1 cellular context compared by ENCODE assay signal in the genomic region with DNA sequence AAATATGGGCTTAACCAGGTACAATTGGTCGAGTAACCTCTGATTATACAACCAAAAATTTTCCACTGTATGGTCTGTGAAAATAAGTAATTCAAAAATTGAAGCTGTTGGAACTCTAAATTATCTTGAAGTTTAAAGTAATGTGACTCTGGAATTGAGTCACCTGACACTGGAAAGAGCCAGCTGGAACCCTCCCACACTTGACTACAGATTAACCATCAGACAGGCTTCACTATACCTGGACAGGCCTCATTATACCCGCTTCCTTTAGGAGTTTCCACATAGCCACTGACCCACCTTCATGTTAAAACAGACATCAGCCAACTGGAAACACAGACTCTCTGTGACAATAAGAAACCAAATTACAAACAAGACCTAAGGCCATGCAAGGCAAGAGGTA.
TF ChIP-seq lines count a peak whose summit lies in the region.

No MANE protein-coding gene starts in this region.

TF ChIP-seq in H1, 55 proteins besides CTCF, POLR2A, EP300 and RAD21:
- TF ChIP-seq YY1 (IDR thresholded peaks at IDR 0.05; ENCODE audit: low read depth, low read length) (no peak), KDM1A (IDR thresholded peaks at IDR 0.05; ENCODE audit: borderline replicate concordance, low read length) (no peak), TAF7 (optimal IDR thresholded peaks at IDR 0.05; ENCODE audit: borderline replicate concordance, low read depth, low read length) (no peak), NANOG (IDR thresholded peaks at IDR 0.05; ENCODE audit: insufficient read depth, low read depth, low read length, poor library complexity, severe bottlenecking) (no peak), CBX8 (IDR thresholded peaks at IDR 0.05; ENCODE audit: borderline replicate concordance, low read depth, low read length) (no peak), TCF12 (IDR thresholded peaks at IDR 0.05; ENCODE audit: low read depth, low read length) (no peak), TEAD4 (IDR thresholded peaks at IDR 0.05; ENCODE audit: low read depth, low read length) (no peak), ZNF274 (IDR thresholded peaks at IDR 0.05; ENCODE audit: borderline replicate concordance, extremely low read depth, low read length) (no peak), EGR1 (IDR thresholded peaks at IDR 0.05; ENCODE audit: borderline replicate concordance, low read depth, low read length) (no peak), CTBP2 (IDR thresholded peaks at IDR 0.05; ENCODE audit: borderline replicate concordance, insufficient read depth, insufficient read length, low read length) (no peak), POLR2AphosphoS5 (IDR thresholded peaks at IDR 0.05; ENCODE audit: low read depth, low read length) (no peak), GTF2F1 (IDR thresholded peaks at IDR 0.05; ENCODE audit: borderline replicate concordance, low read depth, low read length) (no peak)
- TF ChIP-seq, protein P1, sequence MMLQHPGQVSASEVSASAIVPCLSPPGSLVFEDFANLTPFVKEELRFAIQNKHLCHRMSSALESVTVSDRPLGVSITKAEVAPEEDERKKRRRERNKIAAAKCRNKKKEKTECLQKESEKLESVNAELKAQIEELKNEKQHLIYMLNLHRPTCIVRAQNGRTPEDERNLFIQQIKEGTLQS (IDR thresholded peaks at IDR 0.05; ENCODE audit: insufficient read depth, low read depth, low read length) = no peak
- TF ChIP-seq, protein P2, sequence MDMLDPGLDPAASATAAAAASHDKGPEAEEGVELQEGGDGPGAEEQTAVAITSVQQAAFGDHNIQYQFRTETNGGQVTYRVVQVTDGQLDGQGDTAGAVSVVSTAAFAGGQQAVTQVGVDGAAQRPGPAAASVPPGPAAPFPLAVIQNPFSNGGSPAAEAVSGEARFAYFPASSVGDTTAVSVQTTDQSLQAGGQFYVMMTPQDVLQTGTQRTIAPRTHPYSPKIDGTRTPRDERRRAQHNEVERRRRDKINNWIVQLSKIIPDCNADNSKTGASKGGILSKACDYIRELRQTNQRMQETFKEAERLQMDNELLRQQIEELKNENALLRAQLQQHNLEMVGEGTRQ (IDR thresholded peaks at IDR 0.05; ENCODE audit: low read length) = no peak
- TF ChIP-seq, protein P3, sequence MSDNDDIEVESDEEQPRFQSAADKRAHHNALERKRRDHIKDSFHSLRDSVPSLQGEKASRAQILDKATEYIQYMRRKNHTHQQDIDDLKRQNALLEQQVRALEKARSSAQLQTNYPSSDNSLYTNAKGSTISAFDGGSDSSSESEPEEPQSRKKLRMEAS (IDR thresholded peaks at IDR 0.05) = no peak
- TF ChIP-seq, protein P4, sequence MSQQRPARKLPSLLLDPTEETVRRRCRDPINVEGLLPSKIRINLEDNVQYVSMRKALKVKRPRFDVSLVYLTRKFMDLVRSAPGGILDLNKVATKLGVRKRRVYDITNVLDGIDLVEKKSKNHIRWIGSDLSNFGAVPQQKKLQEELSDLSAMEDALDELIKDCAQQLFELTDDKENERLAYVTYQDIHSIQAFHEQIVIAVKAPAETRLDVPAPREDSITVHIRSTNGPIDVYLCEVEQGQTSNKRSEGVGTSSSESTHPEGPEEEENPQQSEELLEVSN (IDR thresholded peaks at IDR 0.05) = no peak
- TF ChIP-seq, protein P5, sequence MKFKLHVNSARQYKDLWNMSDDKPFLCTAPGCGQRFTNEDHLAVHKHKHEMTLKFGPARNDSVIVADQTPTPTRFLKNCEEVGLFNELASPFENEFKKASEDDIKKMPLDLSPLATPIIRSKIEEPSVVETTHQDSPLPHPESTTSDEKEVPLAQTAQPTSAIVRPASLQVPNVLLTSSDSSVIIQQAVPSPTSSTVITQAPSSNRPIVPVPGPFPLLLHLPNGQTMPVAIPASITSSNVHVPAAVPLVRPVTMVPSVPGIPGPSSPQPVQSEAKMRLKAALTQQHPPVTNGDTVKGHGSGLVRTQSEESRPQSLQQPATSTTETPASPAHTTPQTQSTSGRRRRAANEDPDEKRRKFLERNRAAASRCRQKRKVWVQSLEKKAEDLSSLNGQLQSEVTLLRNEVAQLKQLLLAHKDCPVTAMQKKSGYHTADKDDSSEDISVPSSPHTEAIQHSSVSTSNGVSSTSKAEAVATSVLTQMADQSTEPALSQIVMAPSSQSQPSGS (IDR thresholded peaks at IDR 0.05; ENCODE audit: low read length) = no peak
